In the genomic region with DNA sequence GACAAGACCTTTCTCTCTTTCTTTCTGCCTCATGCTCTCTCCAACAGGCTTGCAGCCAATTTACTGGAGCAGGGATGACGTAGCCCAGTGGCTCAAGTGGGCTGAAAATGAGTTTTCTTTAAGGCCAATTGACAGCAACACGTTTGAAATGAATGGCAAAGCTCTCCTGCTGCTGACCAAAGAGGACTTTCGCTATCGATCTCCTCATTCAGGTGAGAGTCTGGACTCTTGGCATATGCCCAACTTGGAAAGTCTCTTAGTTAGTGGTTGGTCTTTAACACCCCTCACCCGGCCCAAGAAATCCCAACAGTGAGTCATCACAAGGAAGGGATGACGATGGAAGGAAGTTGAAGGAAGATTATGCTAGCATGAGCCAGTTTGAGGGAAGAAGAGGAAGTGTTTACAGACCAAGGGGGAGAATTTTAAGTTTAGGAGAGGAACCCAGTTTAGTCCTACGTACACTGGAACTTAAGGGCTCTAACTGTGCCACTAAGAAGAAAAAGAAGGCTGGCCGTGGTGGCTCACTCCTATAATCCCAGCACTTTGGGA, we compare ENCODE assay signal across 1 cellular context.
TF ChIP-seq lines count a peak whose summit lies in the region.

No MANE protein-coding gene starts in this region.

TF ChIP-seq in K562, 482 proteins besides CTCF, POLR2A, EP300 and RAD21 (continued from another document):
- TF ChIP-seq, protein P1, sequence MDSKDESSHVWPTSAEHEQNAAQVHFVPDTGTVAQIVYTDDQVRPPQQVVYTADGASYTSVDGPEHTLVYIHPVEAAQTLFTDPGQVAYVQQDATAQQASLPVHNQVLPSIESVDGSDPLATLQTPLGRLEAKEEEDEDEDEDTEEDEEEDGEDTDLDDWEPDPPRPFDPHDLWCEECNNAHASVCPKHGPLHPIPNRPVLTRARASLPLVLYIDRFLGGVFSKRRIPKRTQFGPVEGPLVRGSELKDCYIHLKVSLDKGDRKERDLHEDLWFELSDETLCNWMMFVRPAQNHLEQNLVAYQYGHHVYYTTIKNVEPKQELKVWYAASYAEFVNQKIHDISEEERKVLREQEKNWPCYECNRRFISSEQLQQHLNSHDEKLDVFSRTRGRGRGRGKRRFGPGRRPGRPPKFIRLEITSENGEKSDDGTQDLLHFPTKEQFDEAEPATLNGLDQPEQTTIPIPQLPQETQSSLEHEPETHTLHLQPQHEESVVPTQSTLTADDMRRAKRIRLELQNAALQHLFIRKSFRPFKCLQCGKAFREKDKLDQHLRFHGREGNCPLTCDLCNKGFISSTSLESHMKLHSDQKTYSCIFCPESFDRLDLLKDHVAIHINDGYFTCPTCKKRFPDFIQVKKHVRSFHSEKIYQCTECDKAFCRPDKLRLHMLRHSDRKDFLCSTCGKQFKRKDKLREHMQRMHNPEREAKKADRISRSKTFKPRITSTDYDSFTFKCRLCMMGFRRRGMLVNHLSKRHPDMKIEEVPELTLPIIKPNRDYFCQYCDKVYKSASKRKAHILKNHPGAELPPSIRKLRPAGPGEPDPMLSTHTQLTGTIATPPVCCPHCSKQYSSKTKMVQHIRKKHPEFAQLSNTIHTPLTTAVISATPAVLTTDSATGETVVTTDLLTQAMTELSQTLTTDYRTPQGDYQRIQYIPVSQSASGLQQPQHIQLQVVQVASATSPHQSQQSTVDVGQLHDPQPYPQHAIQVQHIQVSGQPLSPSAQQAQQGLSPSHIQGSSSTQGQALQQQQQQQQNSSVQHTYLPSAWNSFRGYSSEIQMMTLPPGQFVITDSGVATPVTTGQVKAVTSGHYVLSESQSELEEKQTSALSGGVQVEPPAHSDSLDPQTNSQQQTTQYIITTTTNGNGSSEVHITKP (IDR thresholded peaks at IDR 0.05; ENCODE audit: partially characterized antibody): no peak
- TF ChIP-seq, protein P2, sequence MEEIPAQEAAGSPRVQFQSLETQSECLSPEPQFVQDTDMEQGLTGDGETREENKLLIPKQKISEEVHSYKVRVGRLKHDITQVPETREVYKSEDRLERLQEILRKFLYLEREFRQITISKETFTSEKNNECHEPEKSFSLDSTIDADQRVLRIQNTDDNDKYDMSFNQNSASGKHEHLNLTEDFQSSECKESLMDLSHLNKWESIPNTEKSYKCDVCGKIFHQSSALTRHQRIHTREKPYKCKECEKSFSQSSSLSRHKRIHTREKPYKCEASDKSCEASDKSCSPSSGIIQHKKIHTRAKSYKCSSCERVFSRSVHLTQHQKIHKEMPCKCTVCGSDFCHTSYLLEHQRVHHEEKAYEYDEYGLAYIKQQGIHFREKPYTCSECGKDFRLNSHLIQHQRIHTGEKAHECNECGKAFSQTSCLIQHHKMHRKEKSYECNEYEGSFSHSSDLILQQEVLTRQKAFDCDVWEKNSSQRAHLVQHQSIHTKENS (CRISPR knock-in tag; IDR thresholded peaks at IDR 0.05): no peak
- TF ChIP-seq ZNF75A (CRISPR knock-in tag; IDR thresholded peaks at IDR 0.05): no peak
- TF ChIP-seq EZH2 (IDR thresholded peaks at IDR 0.05; ENCODE audit: borderline replicate concordance, low read depth, low read length): no peak
- TF ChIP-seq HEY1 (CRISPR knock-in tag; IDR thresholded peaks at IDR 0.05; ENCODE audit: borderline replicate concordance): no peak
- TF ChIP-seq, protein P3, sequence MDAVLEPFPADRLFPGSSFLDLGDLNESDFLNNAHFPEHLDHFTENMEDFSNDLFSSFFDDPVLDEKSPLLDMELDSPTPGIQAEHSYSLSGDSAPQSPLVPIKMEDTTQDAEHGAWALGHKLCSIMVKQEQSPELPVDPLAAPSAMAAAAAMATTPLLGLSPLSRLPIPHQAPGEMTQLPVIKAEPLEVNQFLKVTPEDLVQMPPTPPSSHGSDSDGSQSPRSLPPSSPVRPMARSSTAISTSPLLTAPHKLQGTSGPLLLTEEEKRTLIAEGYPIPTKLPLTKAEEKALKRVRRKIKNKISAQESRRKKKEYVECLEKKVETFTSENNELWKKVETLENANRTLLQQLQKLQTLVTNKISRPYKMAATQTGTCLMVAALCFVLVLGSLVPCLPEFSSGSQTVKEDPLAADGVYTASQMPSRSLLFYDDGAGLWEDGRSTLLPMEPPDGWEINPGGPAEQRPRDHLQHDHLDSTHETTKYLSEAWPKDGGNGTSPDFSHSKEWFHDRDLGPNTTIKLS (IDR thresholded peaks at IDR 0.05; ENCODE audit: borderline replicate concordance, low read depth): no peak
- no peak for TF ChIP-seq ELF1 (tag; IDR thresholded peaks at IDR 0.05)
- TF ChIP-seq ZNF217 (CRISPR knock-in tag; IDR thresholded peaks at IDR 0.05): no peak
- TF ChIP-seq, protein P4, sequence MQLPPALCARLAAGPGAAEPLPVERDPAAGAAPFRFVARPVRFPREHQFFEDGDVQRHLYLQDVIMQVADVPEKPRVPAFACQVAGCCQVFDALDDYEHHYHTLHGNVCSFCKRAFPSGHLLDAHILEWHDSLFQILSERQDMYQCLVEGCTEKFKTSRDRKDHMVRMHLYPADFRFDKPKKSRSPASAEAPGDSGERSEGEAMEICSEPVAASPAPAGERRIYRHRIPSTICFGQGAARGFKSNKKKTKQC (CRISPR knock-in tag; IDR thresholded peaks at IDR 0.05): no peak
- peak; percentile 60; the same call in 1 of the 2 replicates for TF ChIP-seq JUN (IDR thresholded peaks at IDR 0.05; ENCODE audit: borderline replicate concordance, low read depth, low read length)
- no peak for TF ChIP-seq JUN (CRISPR knock-in tag; IDR thresholded peaks at IDR 0.05; ENCODE audit: borderline replicate concordance)
- TF ChIP-seq ZNF324 (CRISPR knock-in tag; IDR thresholded peaks at IDR 0.05): no peak
- TF ChIP-seq, protein P5, sequence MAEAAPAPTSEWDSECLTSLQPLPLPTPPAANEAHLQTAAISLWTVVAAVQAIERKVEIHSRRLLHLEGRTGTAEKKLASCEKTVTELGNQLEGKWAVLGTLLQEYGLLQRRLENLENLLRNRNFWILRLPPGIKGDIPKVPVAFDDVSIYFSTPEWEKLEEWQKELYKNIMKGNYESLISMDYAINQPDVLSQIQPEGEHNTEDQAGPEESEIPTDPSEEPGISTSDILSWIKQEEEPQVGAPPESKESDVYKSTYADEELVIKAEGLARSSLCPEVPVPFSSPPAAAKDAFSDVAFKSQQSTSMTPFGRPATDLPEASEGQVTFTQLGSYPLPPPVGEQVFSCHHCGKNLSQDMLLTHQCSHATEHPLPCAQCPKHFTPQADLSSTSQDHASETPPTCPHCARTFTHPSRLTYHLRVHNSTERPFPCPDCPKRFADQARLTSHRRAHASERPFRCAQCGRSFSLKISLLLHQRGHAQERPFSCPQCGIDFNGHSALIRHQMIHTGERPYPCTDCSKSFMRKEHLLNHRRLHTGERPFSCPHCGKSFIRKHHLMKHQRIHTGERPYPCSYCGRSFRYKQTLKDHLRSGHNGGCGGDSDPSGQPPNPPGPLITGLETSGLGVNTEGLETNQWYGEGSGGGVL (CRISPR knock-in tag; IDR thresholded peaks at IDR 0.05): no peak
- TF ChIP-seq, protein P6, sequence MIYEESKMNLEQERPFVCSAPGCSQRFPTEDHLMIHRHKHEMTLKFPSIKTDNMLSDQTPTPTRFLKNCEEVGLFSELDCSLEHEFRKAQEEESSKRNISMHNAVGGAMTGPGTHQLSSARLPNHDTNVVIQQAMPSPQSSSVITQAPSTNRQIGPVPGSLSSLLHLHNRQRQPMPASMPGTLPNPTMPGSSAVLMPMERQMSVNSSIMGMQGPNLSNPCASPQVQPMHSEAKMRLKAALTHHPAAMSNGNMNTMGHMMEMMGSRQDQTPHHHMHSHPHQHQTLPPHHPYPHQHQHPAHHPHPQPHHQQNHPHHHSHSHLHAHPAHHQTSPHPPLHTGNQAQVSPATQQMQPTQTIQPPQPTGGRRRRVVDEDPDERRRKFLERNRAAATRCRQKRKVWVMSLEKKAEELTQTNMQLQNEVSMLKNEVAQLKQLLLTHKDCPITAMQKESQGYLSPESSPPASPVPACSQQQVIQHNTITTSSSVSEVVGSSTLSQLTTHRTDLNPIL (CRISPR knock-in tag; IDR thresholded peaks at IDR 0.05): no peak
- TF ChIP-seq POLR3A (IDR thresholded peaks at IDR 0.05; ENCODE audit: borderline replicate concordance, extremely low read depth, insufficient read depth, insufficient read length): no peak
- TF ChIP-seq GABPB1 (CRISPR knock-in tag; IDR thresholded peaks at IDR 0.05): no peak
- TF ChIP-seq, protein P7, sequence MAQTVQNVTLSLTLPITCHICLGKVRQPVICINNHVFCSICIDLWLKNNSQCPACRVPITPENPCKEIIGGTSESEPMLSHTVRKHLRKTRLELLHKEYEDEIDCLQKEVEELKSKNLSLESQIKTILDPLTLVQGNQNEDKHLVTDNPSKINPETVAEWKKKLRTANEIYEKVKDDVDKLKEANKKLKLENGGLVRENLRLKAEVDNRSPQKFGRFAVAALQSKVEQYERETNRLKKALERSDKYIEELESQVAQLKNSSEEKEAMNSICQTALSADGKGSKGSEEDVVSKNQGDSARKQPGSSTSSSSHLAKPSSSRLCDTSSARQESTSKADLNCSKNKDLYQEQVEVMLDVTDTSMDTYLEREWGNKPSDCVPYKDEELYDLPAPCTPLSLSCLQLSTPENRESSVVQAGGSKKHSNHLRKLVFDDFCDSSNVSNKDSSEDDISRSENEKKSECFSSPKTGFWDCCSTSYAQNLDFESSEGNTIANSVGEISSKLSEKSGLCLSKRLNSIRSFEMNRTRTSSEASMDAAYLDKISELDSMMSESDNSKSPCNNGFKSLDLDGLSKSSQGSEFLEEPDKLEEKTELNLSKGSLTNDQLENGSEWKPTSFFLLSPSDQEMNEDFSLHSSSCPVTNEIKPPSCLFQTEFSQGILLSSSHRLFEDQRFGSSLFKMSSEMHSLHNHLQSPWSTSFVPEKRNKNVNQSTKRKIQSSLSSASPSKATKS (CRISPR knock-in tag; IDR thresholded peaks at IDR 0.05): no peak
- peak; percentile 80 for TF ChIP-seq JUND (IDR thresholded peaks at IDR 0.05; ENCODE audit: borderline replicate concordance, low read depth, low read length)
- TF ChIP-seq JUND (tag; IDR thresholded peaks at IDR 0.05; ENCODE audit: borderline replicate concordance, low read depth, low read length): peak; percentile 65; the same call in 2 of the 3 replicates
- no peak for TF ChIP-seq FOS (IDR thresholded peaks at IDR 0.05; ENCODE audit: extremely low read depth, insufficient read length)
- TF ChIP-seq ZC3H8 (IDR thresholded peaks at IDR 0.05): no peak
- TF ChIP-seq ADNP (tag; IDR thresholded peaks at IDR 0.05): no peak
- TF ChIP-seq GTF2F1 (IDR thresholded peaks at IDR 0.05; ENCODE audit: low read depth, low read length): no peak
- TF ChIP-seq ZC3H4 (CRISPR knock-in tag; IDR thresholded peaks at IDR 0.05; ENCODE audit: borderline replicate concordance): no peak
- TF ChIP-seq MEF2A (IDR thresholded peaks at IDR 0.05; ENCODE audit: control insufficient read depth, low read depth, low read length): no peak
- TF ChIP-seq FOXK1 (CRISPR knock-in tag; IDR thresholded peaks at IDR 0.05; ENCODE audit: borderline replicate concordance): no peak
- TF ChIP-seq ZNF507 (tag; conservative IDR thresholded peaks at IDR 0.05): no peak
- TF ChIP-seq DNMT1 (IDR thresholded peaks at IDR 0.05): no peak
- TF ChIP-seq ZNF24 (IDR thresholded peaks at IDR 0.05): no peak
- TF ChIP-seq, protein P8, sequence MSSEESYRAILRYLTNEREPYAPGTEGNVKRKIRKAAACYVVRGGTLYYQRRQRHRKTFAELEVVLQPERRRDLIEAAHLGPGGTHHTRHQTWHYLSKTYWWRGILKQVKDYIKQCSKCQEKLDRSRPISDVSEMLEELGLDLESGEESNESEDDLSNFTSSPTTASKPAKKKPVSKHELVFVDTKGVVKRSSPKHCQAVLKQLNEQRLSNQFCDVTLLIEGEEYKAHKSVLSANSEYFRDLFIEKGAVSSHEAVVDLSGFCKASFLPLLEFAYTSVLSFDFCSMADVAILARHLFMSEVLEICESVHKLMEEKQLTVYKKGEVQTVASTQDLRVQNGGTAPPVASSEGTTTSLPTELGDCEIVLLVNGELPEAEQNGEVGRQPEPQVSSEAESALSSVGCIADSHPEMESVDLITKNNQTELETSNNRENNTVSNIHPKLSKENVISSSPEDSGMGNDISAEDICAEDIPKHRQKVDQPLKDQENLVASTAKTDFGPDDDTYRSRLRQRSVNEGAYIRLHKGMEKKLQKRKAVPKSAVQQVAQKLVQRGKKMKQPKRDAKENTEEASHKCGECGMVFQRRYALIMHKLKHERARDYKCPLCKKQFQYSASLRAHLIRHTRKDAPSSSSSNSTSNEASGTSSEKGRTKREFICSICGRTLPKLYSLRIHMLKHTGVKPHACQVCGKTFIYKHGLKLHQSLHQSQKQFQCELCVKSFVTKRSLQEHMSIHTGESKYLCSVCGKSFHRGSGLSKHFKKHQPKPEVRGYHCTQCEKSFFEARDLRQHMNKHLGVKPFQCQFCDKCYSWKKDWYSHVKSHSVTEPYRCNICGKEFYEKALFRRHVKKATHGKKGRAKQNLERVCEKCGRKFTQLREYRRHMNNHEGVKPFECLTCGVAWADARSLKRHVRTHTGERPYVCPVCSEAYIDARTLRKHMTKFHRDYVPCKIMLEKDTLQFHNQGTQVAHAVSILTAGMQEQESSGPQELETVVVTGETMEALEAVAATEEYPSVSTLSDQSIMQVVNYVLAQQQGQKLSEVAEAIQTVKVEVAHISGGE (CRISPR knock-in tag; IDR thresholded peaks at IDR 0.05): 0 out of 6 replicates have a peak, but pooled peaks of 1 of the 3 experiments have one; percentile 23
- TF ChIP-seq, protein P9, sequence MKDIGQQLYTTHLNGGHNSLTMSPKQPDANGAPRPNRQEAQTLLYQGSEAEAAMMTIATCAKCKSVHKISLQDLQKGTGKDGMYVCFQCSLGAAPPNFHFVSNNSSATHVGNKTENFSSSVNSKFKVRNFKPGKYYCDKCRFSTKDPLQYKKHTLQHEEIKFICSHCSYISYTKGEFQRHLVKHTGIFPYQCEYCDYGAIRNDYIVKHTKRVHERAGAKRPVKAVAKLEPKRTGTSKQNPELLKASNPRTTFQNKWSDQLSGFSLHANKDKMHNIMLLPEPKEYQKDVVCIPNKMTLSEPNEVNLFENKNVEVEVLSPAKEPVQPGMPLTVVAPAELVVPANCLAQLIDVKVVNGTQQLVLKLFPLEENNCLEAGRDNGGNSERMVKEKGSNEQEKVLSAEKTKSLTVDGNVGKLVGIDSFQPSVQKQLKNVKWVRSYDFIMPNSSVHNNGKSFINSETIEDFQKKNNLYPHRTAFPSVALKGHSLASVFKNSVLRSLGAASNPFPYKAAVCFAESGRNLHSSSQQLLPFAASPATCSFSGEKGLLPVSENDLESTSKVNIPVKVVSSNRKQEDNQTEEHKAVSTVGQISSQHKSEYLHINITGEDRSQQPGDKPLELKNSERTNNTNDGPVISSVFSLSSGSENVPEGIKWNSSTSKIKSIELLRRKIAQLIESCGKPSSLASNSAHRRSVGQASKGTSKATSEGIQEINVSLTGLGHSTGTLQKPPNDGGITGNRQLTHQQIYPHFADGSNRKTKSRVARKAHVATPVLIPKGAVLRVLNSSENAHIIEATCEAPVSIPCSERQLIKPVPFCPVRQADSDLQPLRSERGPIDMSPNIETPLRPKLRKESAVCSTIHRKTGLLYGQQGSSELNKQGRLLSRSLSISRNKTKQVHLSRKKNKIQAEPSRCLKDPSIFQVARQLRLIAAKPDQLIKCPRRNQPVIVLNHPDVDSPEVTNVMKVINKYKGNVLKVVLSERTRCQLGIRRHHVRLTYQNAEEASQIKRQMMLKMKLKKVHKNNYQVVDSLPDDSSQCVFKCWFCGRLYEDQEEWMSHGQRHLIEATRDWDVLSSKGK (CRISPR knock-in tag; IDR thresholded peaks at IDR 0.05): no peak
- TF ChIP-seq SIN3A (IDR thresholded peaks at IDR 0.05; ENCODE audit: borderline replicate concordance in 2 of 2, control insufficient read depth in 1 of 2, low read depth in 2 of 2, low read length in 2 of 2): no peak
- TF ChIP-seq FOSL1 (tag; conservative IDR thresholded peaks at IDR 0.05): peak; percentile 68
- 0 out of 2 replicates have a peak, but pooled peaks have one; percentile 8 for TF ChIP-seq CREM (IDR thresholded peaks at IDR 0.05; ENCODE audit: low read depth)
